1 cellular context compared by ENCODE assay signal in the genomic region with DNA sequence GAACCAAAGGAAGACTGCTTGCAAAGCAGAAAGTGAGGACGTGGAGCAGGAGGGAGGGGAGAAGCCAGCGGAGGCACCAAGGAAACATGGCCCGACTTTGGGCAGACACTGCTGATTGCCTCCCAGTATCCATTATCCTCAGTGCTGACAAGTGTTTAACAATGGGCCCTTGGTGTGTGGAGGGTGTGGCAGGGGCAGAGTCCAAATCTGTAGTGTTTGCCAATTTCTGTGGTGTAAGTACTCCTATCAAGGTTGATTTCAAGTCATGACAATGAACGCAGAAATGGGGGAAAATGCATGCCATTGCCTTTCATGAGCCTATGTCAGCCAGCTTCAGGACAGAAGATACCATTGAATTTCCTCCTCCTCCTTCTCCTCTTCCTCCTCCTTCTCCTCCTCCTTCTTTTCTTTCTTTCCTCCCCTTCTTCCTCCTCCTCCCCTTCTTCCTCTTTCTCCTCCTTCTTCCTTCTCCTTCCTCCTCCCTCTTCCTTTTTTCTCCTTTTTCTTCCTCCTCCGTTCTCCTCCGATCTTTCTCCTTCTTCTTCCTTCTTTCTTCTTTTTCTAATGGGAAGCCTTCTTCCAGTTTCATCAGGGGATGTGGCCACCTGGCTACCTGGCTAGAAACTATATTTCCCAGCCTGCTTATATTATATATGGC.
TF ChIP-seq lines count a peak whose summit lies in the region.

No MANE protein-coding gene starts in this region.

TF ChIP-seq in HCT116, 20 proteins besides CTCF, POLR2A, EP300 and RAD21 (continued from another document):
- TF ChIP-seq, protein P1, sequence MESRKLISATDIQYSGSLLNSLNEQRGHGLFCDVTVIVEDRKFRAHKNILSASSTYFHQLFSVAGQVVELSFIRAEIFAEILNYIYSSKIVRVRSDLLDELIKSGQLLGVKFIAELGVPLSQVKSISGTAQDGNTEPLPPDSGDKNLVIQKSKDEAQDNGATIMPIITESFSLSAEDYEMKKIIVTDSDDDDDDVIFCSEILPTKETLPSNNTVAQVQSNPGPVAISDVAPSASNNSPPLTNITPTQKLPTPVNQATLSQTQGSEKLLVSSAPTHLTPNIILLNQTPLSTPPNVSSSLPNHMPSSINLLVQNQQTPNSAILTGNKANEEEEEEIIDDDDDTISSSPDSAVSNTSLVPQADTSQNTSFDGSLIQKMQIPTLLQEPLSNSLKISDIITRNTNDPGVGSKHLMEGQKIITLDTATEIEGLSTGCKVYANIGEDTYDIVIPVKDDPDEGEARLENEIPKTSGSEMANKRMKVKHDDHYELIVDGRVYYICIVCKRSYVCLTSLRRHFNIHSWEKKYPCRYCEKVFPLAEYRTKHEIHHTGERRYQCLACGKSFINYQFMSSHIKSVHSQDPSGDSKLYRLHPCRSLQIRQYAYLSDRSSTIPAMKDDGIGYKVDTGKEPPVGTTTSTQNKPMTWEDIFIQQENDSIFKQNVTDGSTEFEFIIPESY (IDR thresholded peaks at IDR 0.05; ENCODE audit: extremely low read depth, insufficient replicate concordance, low read length) = no peak
- TF ChIP-seq EGR1 (IDR thresholded peaks at IDR 0.05; ENCODE audit: low read depth) (no peak), CEBPB (IDR thresholded peaks at IDR 0.05; ENCODE audit: low read depth) (no peak)
- TF ChIP-seq, protein P2, sequence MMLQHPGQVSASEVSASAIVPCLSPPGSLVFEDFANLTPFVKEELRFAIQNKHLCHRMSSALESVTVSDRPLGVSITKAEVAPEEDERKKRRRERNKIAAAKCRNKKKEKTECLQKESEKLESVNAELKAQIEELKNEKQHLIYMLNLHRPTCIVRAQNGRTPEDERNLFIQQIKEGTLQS (IDR thresholded peaks at IDR 0.05) = no peak
- TF ChIP-seq, protein P3, sequence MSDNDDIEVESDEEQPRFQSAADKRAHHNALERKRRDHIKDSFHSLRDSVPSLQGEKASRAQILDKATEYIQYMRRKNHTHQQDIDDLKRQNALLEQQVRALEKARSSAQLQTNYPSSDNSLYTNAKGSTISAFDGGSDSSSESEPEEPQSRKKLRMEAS (IDR thresholded peaks at IDR 0.05) = no peak
